Comparison of ENCODE assay signal across 1 cellular context in genomic region chr4:90474484-90474883, GRCh38.
TF ChIP-seq lines count a peak whose summit lies in the region.

No MANE protein-coding gene starts in this region.

TF ChIP-seq in GM23338, 12 proteins besides CTCF, POLR2A, EP300 and RAD21 (continued from another document):
- TF ChIP-seq ZNF462 (CRISPR knock-in tag; IDR thresholded peaks at IDR 0.05): no peak
- TF ChIP-seq JUNB (IDR thresholded peaks at IDR 0.05; ENCODE audit: unreplicated experiment): no peak
- no peak for TF ChIP-seq ETS1 (IDR thresholded peaks at IDR 0.05)
- TF ChIP-seq ZNF114 (CRISPR knock-in tag; IDR thresholded peaks at IDR 0.05): no peak
- no peak for TF ChIP-seq POLR2AphosphoS5 (IDR thresholded peaks at IDR 0.05; ENCODE audit: low read depth)
- TF ChIP-seq REST (IDR thresholded peaks at IDR 0.05; ENCODE audit: unreplicated experiment): no peak
- TF ChIP-seq EZH2phosphoT487 (IDR thresholded peaks at IDR 0.05; ENCODE audit: unreplicated experiment): no peak
- no peak for TF ChIP-seq CREB1 (CRISPR knock-in tag; IDR thresholded peaks at IDR 0.05; ENCODE audit: low read depth)
- TF ChIP-seq EZH2 (IDR thresholded peaks at IDR 0.05; ENCODE audit: low read depth, unreplicated experiment): no peak
TF ChIP-seq in GM23338: peak in this region for 0.
